ENCODE assay signal across 19 cellular contexts in genomic region chr12:82474181-82474797, GRCh38.
DNase-seq lines count a peak whose midpoint lies in the region; ATAC-seq, FAIRE-seq and TF ChIP-seq lines count a peak whose summit lies in the region.
"Had no signal": no experiment of that assay in that cellular context is flagged by ENCODE, and none has a peak within 500 bp of the region (broad histone marks: within the 10 kb centered on the region; RNA-seq: fewer than 3 reads in every experiment).

No MANE protein-coding gene starts in this region.

- TF ChIP-seq RAD21 in GM12878 (IDR thresholded peaks at IDR 0.05; ENCODE audit: insufficient read depth, low read depth, low read length) = no peak

- H3K4me3 Mint-ChIP-seq in activated CD4-positive, alpha-beta memory T cell treated with anti-CD3 and anti-CD28 coated beads, Interleukin-2, amount 10 ng/mL, durations not matched to agents 7 days and 5 days = no peak overlapping the region
- no peak overlapping the region for H3K4me3 Mint-ChIP-seq in MCF 10A (ENCODE audit: unreplicated experiment)
- H3K4me3 Mint-ChIP-seq: activated CD4-positive, alpha-beta memory T cell treated with anti-CD3 and anti-CD28 coated beads for 36 hours had no signal

- RAD21 ChIA-PET in GM12878 (lab: Charles Lee; ENCODE audit: unreplicated experiment) = no interaction called here

- H3K27me3 Mint-ChIP-seq in activated CD4-positive, alpha-beta memory T cell treated with anti-CD3 and anti-CD28 coated beads, Interleukin-2, amount 10 ng/mL, durations not matched to agents 7 days and 5 days = no peaks in the 10 kb centered on the region
- H3K27me3 Mint-ChIP-seq in MCF 10A (ENCODE audit: insufficient read depth, unreplicated experiment) = no peaks in the 10 kb centered on the region
- H3K27me3 Mint-ChIP-seq: activated CD4-positive, alpha-beta memory T cell treated with anti-CD3 and anti-CD28 coated beads for 36 hours had no signal

- no peak overlapping the region for H2AFZ ChIP-seq in GM12878 (ENCODE audit: control insufficient read depth, low read depth, low read length)

- no peaks in the 10 kb centered on the region; a peak in 1 of 4 replicates for H3K36me3 ChIP-seq in GM12878 (ENCODE audit: control insufficient read depth in 2 of 2, insufficient read depth in 2 of 2, low read length in 1 of 2)
- H3K36me3 ChIP-seq: breast epithelium, MG63 had no signal

- H3K4me1 ChIP-seq in GM12878 (ENCODE audit: control insufficient read depth, insufficient read depth, low read length) = no peaks in the 10 kb centered on the region
- H3K4me1 ChIP-seq: breast epithelium, lower lobe of right lung had no signal

- CTCF ChIA-PET in GM12878 (lab: Yijun Ruan, JAX) = no interaction called here
- CTCF ChIA-PET in activated CD4-positive, alpha-beta memory T cell treated with anti-CD3 and anti-CD28 coated beads, Interleukin-2, amount 10 ng/mL, durations not matched to agents 7 days and 5 days (lab: Charles Lee) = no interaction called here
- CTCF ChIA-PET in MCF 10A (lab: Yijun Ruan, JAX) = interaction anchor here (0.8 kb wide), 1 partner anchor 11 kb away, joined by 3 read pairs; no protein-coding TSS in a partner anchor

- 23% methylated on average over 2 of the region's 2 CpGs for WGBS in GM12878 (ENCODE audit: insufficient coverage, insufficient replicate concordance, low lambda C conversion rate, missing lambda C conversion rate)

- no peak overlapping the region for H3K4me2 ChIP-seq in GM12878 (ENCODE audit: control insufficient read depth, insufficient read depth)

- H3K9ac ChIP-seq in GM12878 (ENCODE audit: control insufficient read depth, insufficient read depth, low read length) = no peak overlapping the region

- intact Hi-C loops in GM12878 (cut with micrococcal nuclease; ENCODE audit: unreplicated experiment) = no loop called here
- intact Hi-C loops in MCF 10A (cut with micrococcal nuclease) = no loop called here

- H3K9me3 ChIP-seq in GM12878 (replicated peaks; ENCODE audit: control insufficient read depth, insufficient read depth, low read length) = peaks cover 2% of the 10 kb centered on the region; the same call in 1 of the 3 replicates
- H3K9me3 ChIP-seq: lower lobe of right lung, MG63 had no signal

- H3K36me3 Mint-ChIP-seq in activated CD4-positive, alpha-beta memory T cell treated with anti-CD3 and anti-CD28 coated beads, Interleukin-2, amount 10 ng/mL, durations not matched to agents 7 days and 5 days (ENCODE audit: low read depth) = no peaks in the 10 kb centered on the region
- H3K36me3 Mint-ChIP-seq in MCF 10A (ENCODE audit: insufficient read depth, unreplicated experiment) = no peaks in the 10 kb centered on the region

- no peaks in the 10 kb centered on the region for H3K79me2 ChIP-seq in GM12878 (ENCODE audit: control insufficient read depth, insufficient read depth, low read length)

- no peak overlapping the region for H3K4me3 ChIP-seq in GM12878
- H3K4me3 ChIP-seq: breast epithelium, lower lobe of right lung, MG63 had no signal

- SMC1A ChIA-PET in GM12878 (lab: Charles Lee; ENCODE audit: uncharacterized antibody, unreplicated experiment) = interaction anchor here (0.5 kb wide), 1 partner anchor 32 kb away, joined by 3 read pairs; no protein-coding TSS in a partner anchor

- BruUV-seq in GM12878 (replicated peaks; lab: Mats Ljungman, UMichigan) (no TSS peak), MCF 10A (replicated peaks; lab: Mats Ljungman, UMichigan) (no TSS peak)

- H3K4me1 Mint-ChIP-seq in activated CD4-positive, alpha-beta memory T cell treated with anti-CD3 and anti-CD28 coated beads, Interleukin-2, amount 10 ng/mL, durations not matched to agents 7 days and 5 days = no peaks in the 10 kb centered on the region
- H3K4me1 Mint-ChIP-seq in MCF 10A (ENCODE audit: insufficient read depth, unreplicated experiment) = peaks cover 12% of the 10 kb centered on the region

- no peaks in the 10 kb centered on the region for H3K9me3 Mint-ChIP-seq in activated CD4-positive, alpha-beta memory T cell treated with anti-CD3 and anti-CD28 coated beads, Interleukin-2, amount 10 ng/mL, durations not matched to agents 7 days and 5 days
- H3K9me3 Mint-ChIP-seq in MCF 10A (ENCODE audit: unreplicated experiment) = peaks cover 6% of the 10 kb centered on the region

- no peak for TF ChIP-seq EP300 in GM12878 (IDR thresholded peaks at IDR 0.05; ENCODE audit: borderline replicate concordance in 1 of 2, control insufficient read depth in 1 of 2, low read depth in 2 of 2, low read length in 2 of 2)

- no peaks in the 10 kb centered on the region for H3K27me3 ChIP-seq in GM12878 (replicated peaks in 1 of 2; ENCODE audit: control insufficient read depth in 2 of 2, insufficient read depth in 2 of 2, low read length in 1 of 2)
- H3K27me3 ChIP-seq: breast epithelium, MG63 had no signal

- FAIRE-seq in GM12878 (lab: Jason Lieb, UNC) = no peak
- FAIRE-seq: endometrium, RCC 7860, small intestine had no signal

- H3K27ac Mint-ChIP-seq in activated CD4-positive, alpha-beta memory T cell treated with anti-CD3 and anti-CD28 coated beads, Interleukin-2, amount 10 ng/mL, durations not matched to agents 7 days and 5 days = no peak overlapping the region
- no peak overlapping the region for H3K27ac Mint-ChIP-seq in MCF 10A (ENCODE audit: low read depth, unreplicated experiment)
- H3K27ac Mint-ChIP-seq: activated CD4-positive, alpha-beta memory T cell treated with anti-CD3 and anti-CD28 coated beads for 36 hours had no signal

- POLR2A ChIA-PET in GM12878 (lab: Charles Lee) = no interaction called here
- POLR2A ChIA-PET in activated CD4-positive, alpha-beta memory T cell treated with anti-CD3 and anti-CD28 coated beads, Interleukin-2, amount 10 ng/mL, durations not matched to agents 7 days and 5 days (lab: Charles Lee) = no interaction called here
- POLR2A ChIA-PET in MCF 10A (lab: Yijun Ruan, JAX) = no interaction called here

- no peak for TF ChIP-seq CTCF in GM12878 (IDR thresholded peaks at IDR 0.05 in 2 of 3, conservative IDR thresholded peaks at IDR 0.05 in 1 of 3; ENCODE audit: control insufficient read depth in 2 of 3, extremely low read depth in 1 of 3, insufficient read depth in 1 of 3, low read depth in 3 of 3, low read length in 3 of 3)
- TF ChIP-seq CTCF in MCF 10A (IDR thresholded peaks at IDR 0.05; ENCODE audit: unreplicated experiment) = no peak

- in situ Hi-C loops in GM12878 (cut with MboI) = no loop called here

- DNase-seq in GM12878 (ENCODE audit: low read depth, low spot score) (peak; percentile 9), NCI-H2227 treated with DMSO at 0.1 percent for 48 hours (lab: John Stamatoyannopoulos, UW) (no peak), MCF 10A (ENCODE audit: unreplicated experiment) (no peak)
- DNase-seq in activated CD4-positive, alpha-beta memory T cell treated with anti-CD3 and anti-CD28 coated beads, Interleukin-2, amount 10 ng/mL, durations not matched to agents 7 days and 5 days = no peak
- DNase-seq in stimulated activated CD4-positive, alpha-beta T cell treated with anti-CD3 and anti-CD28 coated beads, Interleukin-4, amount 100 ng/mL, for 1 hour = no peak
- DNase-seq: activated CD4-positive, alpha-beta memory T cell treated with anti-CD3 and anti-CD28 coated beads for 36 hours; activated gamma-delta T cell treated with Interleukin-2 at 50 U/mL for 16 hours; C1 segment of cervical spinal cord; hippocampal formation; lower lobe of right lung; MG63; small intestine had no signal

- peak; percentile 78 for ATAC-seq in GM18909 (IDR thresholded peaks at IDR 0.05; ENCODE audit: poor library complexity, unreplicated experiment)
- ATAC-seq in GM21717 (IDR thresholded peaks at IDR 0.05; ENCODE audit: unreplicated experiment) = peak; percentile 84
- ATAC-seq in HG03066 (IDR thresholded peaks at IDR 0.05; ENCODE audit: low read depth, unreplicated experiment) = peak; percentile 87
- peak; percentile 50 for ATAC-seq in GM12878
- ATAC-seq: lower lobe of right lung had no signal

- H3K27ac ChIP-seq in GM12878 (ENCODE audit: control insufficient read depth, insufficient read depth) = no peak overlapping the region
- H3K27ac ChIP-seq: breast epithelium, HL-60, lower lobe of right lung had no signal

- no peak for TF ChIP-seq POLR2A in GM12878 (IDR thresholded peaks at IDR 0.05; ENCODE audit: low read depth, low read length)

- H4K20me1 ChIP-seq in GM12878 (ENCODE audit: control insufficient read depth, insufficient read depth) = no peaks in the 10 kb centered on the region

TF ChIP-seq in GM12878, 131 proteins besides CTCF, POLR2A, EP300 and RAD21:
- TF ChIP-seq, protein P1, sequence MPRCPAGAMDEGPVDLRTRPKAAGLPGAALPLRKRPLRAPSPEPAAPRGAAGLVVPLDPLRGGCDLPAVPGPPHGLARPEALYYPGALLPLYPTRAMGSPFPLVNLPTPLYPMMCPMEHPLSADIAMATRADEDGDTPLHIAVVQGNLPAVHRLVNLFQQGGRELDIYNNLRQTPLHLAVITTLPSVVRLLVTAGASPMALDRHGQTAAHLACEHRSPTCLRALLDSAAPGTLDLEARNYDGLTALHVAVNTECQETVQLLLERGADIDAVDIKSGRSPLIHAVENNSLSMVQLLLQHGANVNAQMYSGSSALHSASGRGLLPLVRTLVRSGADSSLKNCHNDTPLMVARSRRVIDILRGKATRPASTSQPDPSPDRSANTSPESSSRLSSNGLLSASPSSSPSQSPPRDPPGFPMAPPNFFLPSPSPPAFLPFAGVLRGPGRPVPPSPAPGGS (IDR thresholded peaks at IDR 0.05; ENCODE audit: borderline replicate concordance, insufficient read depth, low read depth, low read length, poor library complexity, severe bottlenecking) = no peak
- TF ChIP-seq ZNF384 (IDR thresholded peaks at IDR 0.05; ENCODE audit: borderline replicate concordance, low read depth, low read length) (peak; percentile 67; the same call in 1 of the 2 replicates), POU2F2 (IDR thresholded peaks at IDR 0.05; ENCODE audit: borderline replicate concordance, low read depth, low read length) (0 out of 3 replicates have a peak, but pooled peaks have one; percentile 34)
TF ChIP-seq in GM12878: peak in this region for 2.
